Comparison of ENCODE assay signal across 1 cellular context in genomic region chr4:68129793-68130192, GRCh38.
A peak's percentile ranks its signal among the peaks of the same experiment; 100 is the strongest.
TF ChIP-seq lines count a peak whose summit lies in the region.

Gene TMPRSS11F, minus strand, starts transcription at chr4:68129869. Its CDS starts 49 bp downstream, at chr4:68129820.

TF ChIP-seq in K562, 482 proteins besides CTCF, POLR2A, EP300 and RAD21 (continued from another document and continues in another):
- TF ChIP-seq ZNF407 (IDR thresholded peaks at IDR 0.05; ENCODE audit: low read depth) = no peak
- TF ChIP-seq ZNF263 (CRISPR knock-in tag; IDR thresholded peaks at IDR 0.05; ENCODE audit: borderline replicate concordance) = no peak
- no peak for TF ChIP-seq ZNF134 (CRISPR knock-in tag; conservative IDR thresholded peaks at IDR 0.05)
- TF ChIP-seq RBBP5 (IDR thresholded peaks at IDR 0.05; ENCODE audit: borderline replicate concordance, insufficient read depth, low read length, poor library complexity, severe bottlenecking) = peak; percentile 49
- no peak for TF ChIP-seq ZNF778 (CRISPR knock-in tag; IDR thresholded peaks at IDR 0.05)
- no peak for TF ChIP-seq ZNF232 (CRISPR knock-in tag; IDR thresholded peaks at IDR 0.05)
- no peak for TF ChIP-seq ZFP30 (CRISPR knock-in tag; IDR thresholded peaks at IDR 0.05; ENCODE audit: borderline replicate concordance)
- no peak for TF ChIP-seq MAX (CRISPR knock-in tag; IDR thresholded peaks at IDR 0.05)
- no peak for TF ChIP-seq ZNF133 (CRISPR knock-in tag; IDR thresholded peaks at IDR 0.05)
- TF ChIP-seq BRF1 (IDR thresholded peaks at IDR 0.05; ENCODE audit: borderline replicate concordance, extremely low read depth, insufficient read length) = no peak
- no peak for TF ChIP-seq CC2D1A (IDR thresholded peaks at IDR 0.05)
- TF ChIP-seq HDAC2 (IDR thresholded peaks at IDR 0.05) = peak; percentile 35; the same call in 1 of the 2 replicates
- no peak for TF ChIP-seq CREB3L1 (IDR thresholded peaks at IDR 0.05; ENCODE audit: borderline replicate concordance, low read depth)
- no peak for TF ChIP-seq TRIM25 (IDR thresholded peaks at IDR 0.05; ENCODE audit: borderline replicate concordance)
- TF ChIP-seq MED1 (CRISPR knock-in tag; IDR thresholded peaks at IDR 0.05; ENCODE audit: borderline replicate concordance) = no peak
- TF ChIP-seq ATF3 (IDR thresholded peaks at IDR 0.05) = peak; percentile 42; the same call in 1 of the 2 replicates
- TF ChIP-seq ATF3 (CRISPR knock-in tag; conservative IDR thresholded peaks at IDR 0.05) = no peak
- TF ChIP-seq TOE1 (IDR thresholded peaks at IDR 0.05; ENCODE audit: borderline replicate concordance) = no peak
- no peak for TF ChIP-seq TOE1 (CRISPR knock-in tag; IDR thresholded peaks at IDR 0.05; ENCODE audit: borderline replicate concordance, low read depth)
- peak in 1 of 2 experiments; percentile 53 for TF ChIP-seq AFF1 (IDR thresholded peaks at IDR 0.05; ENCODE audit: low read depth in 1 of 2, partially characterized antibody in 2 of 2)
- no peak for TF ChIP-seq HNRNPK (IDR thresholded peaks at IDR 0.05; ENCODE audit: low read depth, low read length, poor library complexity, severe bottlenecking)
- TF ChIP-seq ZBED1 (IDR thresholded peaks at IDR 0.05) = no peak
- TF ChIP-seq HINFP (tag; conservative IDR thresholded peaks at IDR 0.05; ENCODE audit: low read depth) = no peak
- TF ChIP-seq ZNF699 (CRISPR knock-in tag; IDR thresholded peaks at IDR 0.05; ENCODE audit: insufficient replicate concordance) = no peak
- TF ChIP-seq RFX5 (IDR thresholded peaks at IDR 0.05; ENCODE audit: low read depth, low read length) = no peak
- no peak for TF ChIP-seq CHD2 (IDR thresholded peaks at IDR 0.05; ENCODE audit: low read depth, low read length)
- TF ChIP-seq BRD4 (IDR thresholded peaks at IDR 0.05) = no peak
- TF ChIP-seq TAL1 (IDR thresholded peaks at IDR 0.05) = peak; percentile 62
- TF ChIP-seq MTA3 (IDR thresholded peaks at IDR 0.05; ENCODE audit: borderline replicate concordance) = 0 out of 2 replicates have a peak, but pooled peaks have one; percentile 58
- TF ChIP-seq ZNF395 (CRISPR knock-in tag; IDR thresholded peaks at IDR 0.05) = no peak
- no peak for TF ChIP-seq GTF2F1 (IDR thresholded peaks at IDR 0.05; ENCODE audit: low read depth, low read length)
- no peak for TF ChIP-seq HEY1 (CRISPR knock-in tag; IDR thresholded peaks at IDR 0.05; ENCODE audit: borderline replicate concordance)
- no peak for TF ChIP-seq ZFPM2 (CRISPR knock-in tag; IDR thresholded peaks at IDR 0.05)
- no peak for TF ChIP-seq SRSF1 (IDR thresholded peaks at IDR 0.05; ENCODE audit: low read depth, low read length)
- TF ChIP-seq CTCFL (IDR thresholded peaks at IDR 0.05; ENCODE audit: borderline replicate concordance, insufficient read depth, low read depth, low read length, poor library complexity, severe bottlenecking) = no peak
- no peak for TF ChIP-seq USF1 (CRISPR knock-in tag; IDR thresholded peaks at IDR 0.05)
- no peak for TF ChIP-seq MXI1 (IDR thresholded peaks at IDR 0.05; ENCODE audit: low read depth, low read length)
